Comparison of ENCODE assay signal across 31 cellular contexts in genomic region chr7:115559877-115560276, GRCh38.
"Had no signal": no experiment of that assay in that cellular context is flagged by ENCODE, and none has a peak within 500 bp of the region (broad histone marks: within the 10 kb centered on the region; RNA-seq: fewer than 3 reads in every experiment).

No MANE protein-coding gene starts in this region.

- H3K27ac Mint-ChIP-seq: activated CD4-positive, alpha-beta memory T cell treated with anti-CD3 and anti-CD28 coated beads for 36 hours; activated CD4-positive, alpha-beta T cell treated with anti-CD3 and anti-CD28 coated beads for 36 hours; activated CD4-positive, alpha-beta T cell treated with anti-CD3 and anti-CD28 coated beads, Interleukin-2, amount 10 ng/mL, durations not matched to agents 24 days and 14 days; activated CD8-positive, alpha-beta memory T cell treated with anti-CD3 and anti-CD28 coated beads, Interleukin-2, amount 10 ng/mL, durations not matched to agents 7 days and 5 days; activated CD8-positive, alpha-beta T cell treated with anti-CD3 and anti-CD28 coated beads, Interleukin-2, amount 10 ng/mL, durations not matched to agents 7 days and 5 days; activated naive CD4-positive, alpha-beta T cell treated with anti-CD3 and anti-CD28 coated beads for 36 hours; activated naive CD4-positive, alpha-beta T cell treated with anti-CD3 and anti-CD28 coated beads, Interleukin-2, amount 50 U/mL, for 24 hours; activated naive CD8-positive, alpha-beta T cell treated with anti-CD3 and anti-CD28 coated beads for 36 hours; activated naive CD8-positive, alpha-beta T cell treated with anti-CD3 and anti-CD28 coated beads, Interleukin-2, amount 50 U/mL, for 24 hours; activated T-helper 1 cell treated with anti-CD3 and anti-CD28 coated beads, Interleukin-12 subunit alpha, Interleukin-12 subunit beta, Interleukin-2, Interleukin-4 antibody, amounts not matched to agents 30 ng/mL and 10 ng/mL and 1 ng/mL, durations not matched to agents 14 hours and 24 hours and 36 hours; activated T-helper 2 cell treated with anti-CD3 and anti-CD28 coated beads, Interferon-gamma antibody, Interleukin-2, Interleukin-4, amounts not matched to agents 10 μg/mL and 5 μg/mL and 100 μg/mL, durations not matched to agents 14 hours and 24 hours and 36 hours; brain; effector memory CD8-positive, alpha-beta T cell; T-helper 17 cell had no signal

- ATAC-seq: activated CD4-positive, alpha-beta T cell treated with anti-CD3 and anti-CD28 coated beads for 36 hours; activated CD8-positive, alpha-beta memory T cell treated with anti-CD3 and anti-CD28 coated beads, Interleukin-2, amount 10 ng/mL, durations not matched to agents 7 days and 5 days; activated CD8-positive, alpha-beta T cell treated with anti-CD3 and anti-CD28 coated beads, Interleukin-2, amount 10 ng/mL, durations not matched to agents 7 days and 5 days; activated naive CD8-positive, alpha-beta T cell treated with anti-CD3 and anti-CD28 coated beads, Interleukin-2, amount 50 U/mL, for 24 hours; effector memory CD8-positive, alpha-beta T cell; gastrocnemius medialis; heart left ventricle; T-helper 17 cell had no signal

- H3K9me3 Mint-ChIP-seq: activated CD4-positive, alpha-beta T cell treated with anti-CD3 and anti-CD28 coated beads, Interleukin-2, amount 10 ng/mL, durations not matched to agents 24 days and 14 days; activated naive CD4-positive, alpha-beta T cell treated with anti-CD3 and anti-CD28 coated beads for 36 hours; activated naive CD4-positive, alpha-beta T cell treated with anti-CD3 and anti-CD28 coated beads, Interleukin-2, amount 50 U/mL, for 24 hours; activated naive CD8-positive, alpha-beta T cell treated with anti-CD3 and anti-CD28 coated beads for 36 hours; activated naive CD8-positive, alpha-beta T cell treated with anti-CD3 and anti-CD28 coated beads, Interleukin-2, amount 50 U/mL, for 24 hours; activated T-helper 1 cell treated with anti-CD3 and anti-CD28 coated beads, Interleukin-12 subunit alpha, Interleukin-12 subunit beta, Interleukin-2, Interleukin-4 antibody, amounts not matched to agents 30 ng/mL and 10 ng/mL and 1 ng/mL, durations not matched to agents 14 hours and 24 hours and 36 hours; activated T-helper 2 cell treated with anti-CD3 and anti-CD28 coated beads, Interferon-gamma antibody, Interleukin-2, Interleukin-4, amounts not matched to agents 10 μg/mL and 5 μg/mL and 100 μg/mL, durations not matched to agents 14 hours and 24 hours and 36 hours; effector memory CD8-positive, alpha-beta T cell had no signal

- H3K27me3 ChIP-seq: ascending aorta, esophagus muscularis mucosa, gastrocnemius medialis, heart left ventricle had no signal

- H3K36me3 Mint-ChIP-seq: activated CD4-positive, alpha-beta memory T cell treated with anti-CD3 and anti-CD28 coated beads for 36 hours; activated CD8-positive, alpha-beta memory T cell treated with anti-CD3 and anti-CD28 coated beads, Interleukin-2, amount 10 ng/mL, durations not matched to agents 7 days and 5 days; activated naive CD4-positive, alpha-beta T cell treated with anti-CD3 and anti-CD28 coated beads, Interleukin-2, amount 50 U/mL, for 24 hours; activated naive CD8-positive, alpha-beta T cell treated with anti-CD3 and anti-CD28 coated beads for 36 hours; brain had no signal

- DNase-seq: activated CD4-positive, alpha-beta memory T cell treated with anti-CD3 and anti-CD28 coated beads for 36 hours; activated CD4-positive, alpha-beta T cell treated with anti-CD3 and anti-CD28 coated beads for 36 hours; activated CD4-positive, alpha-beta T cell treated with anti-CD3 and anti-CD28 coated beads, Interleukin-2, amount 10 ng/mL, durations not matched to agents 24 days and 14 days; activated CD4-positive, CD25-positive, alpha-beta regulatory T cell; activated CD4-positive, CD25-positive, alpha-beta regulatory T cell treated with anti-CD3 and anti-CD28 coated beads, Interleukin-2, amount 50 U/mL, for 72 hours; activated CD8-positive, alpha-beta memory T cell treated with anti-CD3 and anti-CD28 coated beads, Interleukin-2, amount 10 ng/mL, durations not matched to agents 7 days and 5 days; activated CD8-positive, alpha-beta memory T cell treated with anti-CD3 and anti-CD28 coated beads, Interleukin-2, amount 50 U/mL, for 4 hours; activated CD8-positive, alpha-beta T cell treated with anti-CD3 and anti-CD28 coated beads, Interleukin-2, amount 10 ng/mL, durations not matched to agents 7 days and 5 days; activated effector memory CD4-positive, alpha-beta T cell treated with anti-CD3 and anti-CD28 coated beads, Interleukin-2, amount 50 U/mL, for 16 hours; activated naive CD4-positive, alpha-beta T cell treated with anti-CD3 and anti-CD28 coated beads for 36 hours; activated naive CD8-positive, alpha-beta T cell treated with anti-CD3 and anti-CD28 coated beads for 36 hours; activated naive CD8-positive, alpha-beta T cell treated with anti-CD3 and anti-CD28 coated beads, Interleukin-2, amount 50 U/mL, for 24 hours; activated T-cell treated with anti-CD3 and anti-CD28 coated beads, Interleukin-2, amount 50 U/mL, for 1 hour; activated T-cell treated with anti-CD3 and anti-CD28 coated beads, Interleukin-2, amount 50 U/mL, for 48 hours; cortex of kidney; dermis blood vessel endothelial cell; effector CD4-positive, alpha-beta T cell; effector memory CD8-positive, alpha-beta T cell; erythroblast; gastrocnemius medialis; glutamatergic neuron; heart left ventricle; T-helper 1 cell; T-helper 17 cell had no signal

- H3K9me3 ChIP-seq: ascending aorta, esophagus muscularis mucosa, gastrocnemius medialis, heart left ventricle had no signal

- H3K36me3 ChIP-seq: ascending aorta, esophagus muscularis mucosa, gastrocnemius medialis, heart left ventricle had no signal

- H3K4me3 Mint-ChIP-seq: activated CD4-positive, alpha-beta memory T cell treated with anti-CD3 and anti-CD28 coated beads for 36 hours; activated CD4-positive, alpha-beta T cell treated with anti-CD3 and anti-CD28 coated beads for 36 hours; activated CD4-positive, alpha-beta T cell treated with anti-CD3 and anti-CD28 coated beads, Interleukin-2, amount 10 ng/mL, durations not matched to agents 24 days and 14 days; activated CD8-positive, alpha-beta memory T cell treated with anti-CD3 and anti-CD28 coated beads, Interleukin-2, amount 10 ng/mL, durations not matched to agents 7 days and 5 days; activated CD8-positive, alpha-beta T cell treated with anti-CD3 and anti-CD28 coated beads, Interleukin-2, amount 10 ng/mL, durations not matched to agents 7 days and 5 days; activated naive CD4-positive, alpha-beta T cell treated with anti-CD3 and anti-CD28 coated beads for 36 hours; activated naive CD4-positive, alpha-beta T cell treated with anti-CD3 and anti-CD28 coated beads, Interleukin-2, amount 50 U/mL, for 24 hours; activated naive CD8-positive, alpha-beta T cell treated with anti-CD3 and anti-CD28 coated beads for 36 hours; activated naive CD8-positive, alpha-beta T cell treated with anti-CD3 and anti-CD28 coated beads, Interleukin-2, amount 50 U/mL, for 24 hours; activated T-helper 1 cell treated with anti-CD3 and anti-CD28 coated beads, Interleukin-12 subunit alpha, Interleukin-12 subunit beta, Interleukin-2, Interleukin-4 antibody, amounts not matched to agents 30 ng/mL and 10 ng/mL and 1 ng/mL, durations not matched to agents 14 hours and 24 hours and 36 hours; brain; central memory CD8-positive, alpha-beta T cell; effector memory CD8-positive, alpha-beta T cell; T-helper 17 cell had no signal

- H3K27me3 Mint-ChIP-seq: activated CD4-positive, alpha-beta T cell treated with anti-CD3 and anti-CD28 coated beads for 36 hours; activated CD4-positive, alpha-beta T cell treated with anti-CD3 and anti-CD28 coated beads, Interleukin-2, amount 10 ng/mL, durations not matched to agents 24 days and 14 days; activated CD8-positive, alpha-beta memory T cell treated with anti-CD3 and anti-CD28 coated beads, Interleukin-2, amount 10 ng/mL, durations not matched to agents 7 days and 5 days; activated naive CD8-positive, alpha-beta T cell treated with anti-CD3 and anti-CD28 coated beads for 36 hours; activated naive CD8-positive, alpha-beta T cell treated with anti-CD3 and anti-CD28 coated beads, Interleukin-2, amount 50 U/mL, for 24 hours had no signal

- H3K4me1 ChIP-seq: ascending aorta, esophagus muscularis mucosa, gastrocnemius medialis, heart left ventricle had no signal

- H3K4me1 Mint-ChIP-seq: activated CD4-positive, alpha-beta T cell treated with anti-CD3 and anti-CD28 coated beads for 36 hours; activated CD4-positive, alpha-beta T cell treated with anti-CD3 and anti-CD28 coated beads, Interleukin-2, amount 10 ng/mL, durations not matched to agents 24 days and 14 days; activated CD8-positive, alpha-beta memory T cell treated with anti-CD3 and anti-CD28 coated beads, Interleukin-2, amount 10 ng/mL, durations not matched to agents 7 days and 5 days; activated naive CD4-positive, alpha-beta T cell treated with anti-CD3 and anti-CD28 coated beads, Interleukin-2, amount 50 U/mL, for 24 hours; activated naive CD8-positive, alpha-beta T cell treated with anti-CD3 and anti-CD28 coated beads for 36 hours; activated naive CD8-positive, alpha-beta T cell treated with anti-CD3 and anti-CD28 coated beads, Interleukin-2, amount 50 U/mL, for 24 hours; central memory CD8-positive, alpha-beta T cell; T-helper 17 cell had no signal

- H3K4me3 ChIP-seq: ascending aorta, esophagus muscularis mucosa, gastrocnemius medialis, heart left ventricle had no signal
